In the genomic region with DNA sequence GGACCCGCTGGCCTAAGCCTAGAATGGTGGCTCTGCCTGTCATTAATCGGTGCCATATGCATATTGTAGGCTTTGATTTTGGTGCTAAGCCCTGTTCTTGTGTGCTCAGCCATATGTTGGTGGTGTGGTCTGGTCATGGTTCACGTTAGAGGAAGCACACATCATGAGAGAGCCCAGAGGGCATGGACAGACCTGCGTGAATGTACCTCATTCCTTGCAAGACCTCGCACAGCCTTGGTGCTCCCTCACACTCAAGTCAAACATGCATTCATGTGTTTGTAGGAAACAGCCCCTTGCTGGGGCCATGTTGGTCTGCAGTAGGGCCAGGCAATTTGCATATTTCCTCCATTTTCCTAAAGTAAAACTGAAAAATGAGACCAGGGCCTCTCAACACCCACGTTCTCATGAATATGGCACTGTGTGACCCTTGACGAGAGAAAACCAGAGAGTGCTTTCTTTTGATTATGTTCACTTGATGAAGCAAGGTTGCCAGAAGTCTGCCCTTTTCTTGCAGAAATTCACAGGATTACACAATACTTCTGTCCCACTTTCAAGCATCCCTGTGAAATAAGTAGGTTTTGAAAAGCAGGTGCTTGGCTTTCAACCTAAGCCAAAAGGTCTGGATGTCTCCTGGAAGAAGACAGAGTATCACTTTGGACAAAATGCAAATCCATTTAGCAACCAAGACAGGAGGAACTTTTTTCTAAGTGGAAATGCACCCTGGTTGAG, we compare ENCODE assay signal across 9 cellular contexts.
DNase-seq lines count a peak whose midpoint lies in the region; ATAC-seq, FAIRE-seq and TF ChIP-seq lines count a peak whose summit lies in the region.
"Had no signal": no experiment of that assay in that cellular context is flagged by ENCODE, and none has a peak within 500 bp of the region (broad histone marks: within the 10 kb centered on the region; RNA-seq: fewer than 3 reads in every experiment).

No MANE protein-coding gene starts in this region.

- no peak overlapping the region for H3K4me3 ChIP-seq in bronchial epithelial cell (ENCODE audit: low read depth, low read length)
- H3K4me3 ChIP-seq: breast epithelium had no signal

- no peak overlapping the region for H3K27ac Mint-ChIP-seq in MCF 10A (ENCODE audit: low read depth, unreplicated experiment)

- peak; percentile 83 for FAIRE-seq in bronchial epithelial cell (lab: Jason Lieb, UNC)

- no peaks in the 10 kb centered on the region for H3K27me3 ChIP-seq in bronchial epithelial cell (ENCODE audit: control insufficient read depth, insufficient read depth, low read length)
- H3K27me3 ChIP-seq: breast epithelium had no signal

- intact Hi-C loops in MCF 10A (cut with micrococcal nuclease), result no loop called here

- ATAC-seq in GM18502 (IDR thresholded peaks at IDR 0.05; ENCODE audit: poor library complexity, unreplicated experiment), result peak; percentile 85
- peak; percentile 93 for ATAC-seq in GM19351 (IDR thresholded peaks at IDR 0.05; ENCODE audit: unreplicated experiment)
- ATAC-seq in HG03039 (IDR thresholded peaks at IDR 0.05; ENCODE audit: unreplicated experiment), result peak; percentile 84

- POLR2A ChIA-PET in MCF 10A (lab: Yijun Ruan, JAX), result no interaction called here

- H3K9me3 Mint-ChIP-seq in MCF 10A (ENCODE audit: unreplicated experiment), result no peaks in the 10 kb centered on the region

- DNase-seq in bronchial epithelial cell (ENCODE audit: low read depth) (no peak), MCF 10A (ENCODE audit: unreplicated experiment) (no peak), retina (no peak), COR-L47 (lab: John Stamatoyannopoulos, UW) (no peak)
- DNase-seq: NCI-H2081 treated with DMSO at 0.1 percent for 48 hours had no signal

- no peak for TF ChIP-seq CTCF in bronchial epithelial cell (IDR thresholded peaks at IDR 0.05; ENCODE audit: insufficient read depth, low read length, severe bottlenecking)
- no peak for TF ChIP-seq CTCF in MCF 10A (IDR thresholded peaks at IDR 0.05; ENCODE audit: unreplicated experiment)

- H3K27me3 Mint-ChIP-seq in MCF 10A (ENCODE audit: insufficient read depth, unreplicated experiment), result peaks cover 19% of the 10 kb centered on the region

- CTCF ChIA-PET in MCF 10A (lab: Yijun Ruan, JAX), result no interaction called here

- no peak overlapping the region for H3K4me3 Mint-ChIP-seq in MCF 10A (ENCODE audit: unreplicated experiment)

- H3K36me3 Mint-ChIP-seq in MCF 10A (ENCODE audit: insufficient read depth, unreplicated experiment), result no peaks in the 10 kb centered on the region

- no peaks in the 10 kb centered on the region for H3K4me1 Mint-ChIP-seq in MCF 10A (ENCODE audit: insufficient read depth, unreplicated experiment)

- no peaks in the 10 kb centered on the region for H3K36me3 ChIP-seq in bronchial epithelial cell (ENCODE audit: control insufficient read depth, insufficient read depth, low read length)
- H3K36me3 ChIP-seq: breast epithelium had no signal

- BruUV-seq in MCF 10A (replicated peaks; lab: Mats Ljungman, UMichigan), result no TSS peak
